In genomic region chr2:69436594-69436936, GRCh38 we compare ENCODE assay signal across 8 cellular contexts. TPM values are rescaled to one million over a fixed set of nuclear protein-coding genes. Genes with fewer than 3 reads are reported as not detected.
DNase-seq lines count a peak whose midpoint lies in the region; ATAC-seq and TF ChIP-seq lines count a peak whose summit lies in the region.

No MANE protein-coding gene starts in this region.

- H3K4me1 ChIP-seq in sigmoid colon = peaks cover 0 to 31% (median 22%) of the 10 kb centered on the region in 4 donors

- TF ChIP-seq CTCF in C4-2B (conservative IDR thresholded peaks at IDR 0.05) (no peak), fibroblast of pulmonary artery (IDR thresholded peaks at IDR 0.05; ENCODE audit: low read length, missing control alignments) (no peak), sigmoid colon (IDR thresholded peaks at IDR 0.05) (peak in 1 of 4 experiments; percentile 24)

- TF ChIP-seq POLR2A in sigmoid colon (IDR thresholded peaks at IDR 0.05) = no peak

- ATAC-seq in GM21717 (IDR thresholded peaks at IDR 0.05; ENCODE audit: unreplicated experiment) = peak; percentile 11
- ATAC-seq in SK-N-SH treated with all-trans-retinoic acid at 6 μM for 48 hours = 0 out of 3 replicates have a peak, but pooled peaks have one; percentile 1
- ATAC-seq in GM19455 (IDR thresholded peaks at IDR 0.05; ENCODE audit: unreplicated experiment) = no peak

- no peak for DNase-seq in fibroblast of pulmonary artery (ENCODE audit: low read depth)
- no peak for DNase-seq in sigmoid colon
- DNase-seq in OCI-M2 (lab: John Stamatoyannopoulos, UW; ENCODE audit: unreplicated experiment) = no peak
- no peak for DNase-seq in activated CD4-positive, alpha-beta T cell treated with anti-CD3 and anti-CD28 coated beads for 48 hours

- 4 to 6% methylated on average over 5 of the region's 5 CpGs for WGBS in sigmoid colon, 2 donors

- peak overlapping the region; percentile 90 for H3K27ac ChIP-seq in C4-2B
- peak overlapping the region; percentile 94 to 96 (median 94) for H3K27ac ChIP-seq in sigmoid colon

- no peak for TF ChIP-seq EP300 in sigmoid colon (IDR thresholded peaks at IDR 0.05)

- H3K4me3 ChIP-seq in fibroblast of pulmonary artery (replicated peaks; ENCODE audit: low read depth, low read length) = peak overlapping the region; percentile 83
- peak overlapping the region; percentile 77 to 92 (median 84) for H3K4me3 ChIP-seq in sigmoid colon

- H3K36me3 ChIP-seq in sigmoid colon = peaks cover 0 to 2% (median 0%) of the 10 kb centered on the region in 4 donors

- intact Hi-C loops in sigmoid colon (cut with DNase I) = loop anchor here (1.0 to 5.0 kb wide), 5 partner anchors 50 to 856 kb away; partner anchors contain the start of genes AAK1, ANTXR1 and SNRPG

- no peaks in the 10 kb centered on the region for H3K9me3 ChIP-seq in sigmoid colon

- no peaks in the 10 kb centered on the region for H3K27me3 ChIP-seq in sigmoid colon

TF ChIP-seq in SK-N-SH treated with all-trans-retinoic acid at 6 μM for 48 hours, 23 proteins besides CTCF, POLR2A, EP300 and RAD21:
- TF ChIP-seq ISL1 (CRISPR knock-in tag; IDR thresholded peaks at IDR 0.05) = no peak
- TF ChIP-seq ZNF8 (CRISPR knock-in tag; IDR thresholded peaks at IDR 0.05) = no peak
- TF ChIP-seq, protein P1, sequence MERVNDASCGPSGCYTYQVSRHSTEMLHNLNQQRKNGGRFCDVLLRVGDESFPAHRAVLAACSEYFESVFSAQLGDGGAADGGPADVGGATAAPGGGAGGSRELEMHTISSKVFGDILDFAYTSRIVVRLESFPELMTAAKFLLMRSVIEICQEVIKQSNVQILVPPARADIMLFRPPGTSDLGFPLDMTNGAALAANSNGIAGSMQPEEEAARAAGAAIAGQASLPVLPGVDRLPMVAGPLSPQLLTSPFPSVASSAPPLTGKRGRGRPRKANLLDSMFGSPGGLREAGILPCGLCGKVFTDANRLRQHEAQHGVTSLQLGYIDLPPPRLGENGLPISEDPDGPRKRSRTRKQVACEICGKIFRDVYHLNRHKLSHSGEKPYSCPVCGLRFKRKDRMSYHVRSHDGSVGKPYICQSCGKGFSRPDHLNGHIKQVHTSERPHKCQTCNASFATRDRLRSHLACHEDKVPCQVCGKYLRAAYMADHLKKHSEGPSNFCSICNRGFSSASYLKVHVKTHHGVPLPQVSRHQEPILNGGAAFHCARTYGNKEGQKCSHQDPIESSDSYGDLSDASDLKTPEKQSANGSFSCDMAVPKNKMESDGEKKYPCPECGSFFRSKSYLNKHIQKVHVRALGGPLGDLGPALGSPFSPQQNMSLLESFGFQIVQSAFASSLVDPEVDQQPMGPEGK (CRISPR knock-in tag; IDR thresholded peaks at IDR 0.05; ENCODE audit: borderline replicate concordance) = no peak
- TF ChIP-seq TSHZ2 (CRISPR knock-in tag; IDR thresholded peaks at IDR 0.05) = no peak
- peak; percentile 87 for TF ChIP-seq ZNF70 (CRISPR knock-in tag; IDR thresholded peaks at IDR 0.05)

RNA-seq across cellular contexts. Expression of gene NFU1, which starts 0.7 kb away (rescaled TPM):
- total RNA-seq in sigmoid colon = 10 to 100 TPM; 43.2 to 91.4 (median 74.2) TPM
- polyA plus RNA-seq in sigmoid colon = 10 to 100 TPM; 51.5 to 61.3 (median 56.4) TPM

RNA-seq across cellular contexts. Expression of gene GFPT1, which starts 49.5 kb away (rescaled TPM):
- total RNA-seq in sigmoid colon = 10 to 100 TPM; 14.5 to 24.4 (median 18.7) TPM
- polyA plus RNA-seq in sigmoid colon = 10 to 100 TPM; 34.8 to 45.5 (median 41.9) TPM
